Comparison of ENCODE assay signal across 18 cellular contexts in genomic region chr2:104703669-104704068, GRCh38.
DNase-seq lines count a peak whose midpoint lies in the region; ATAC-seq, FAIRE-seq and TF ChIP-seq lines count a peak whose summit lies in the region.
"Had no signal": no experiment of that assay in that cellular context is flagged by ENCODE, and none has a peak within 500 bp of the region (broad histone marks: within the 10 kb centered on the region; RNA-seq: fewer than 3 reads in every experiment).

No MANE protein-coding gene starts in this region.

- ATAC-seq in HG03432 (IDR thresholded peaks at IDR 0.05; ENCODE audit: unreplicated experiment) = no peak
- ATAC-seq: A549; activated CD8-positive, alpha-beta T cell treated with anti-CD3 and anti-CD28 coated beads for 36 hours; HepG2 had no signal

- dilution Hi-C loops in keratinocyte (cut with MboI; ENCODE audit: extremely low pct_ligation_motif_present, low sequenced_read_pairs) = no loop called here

- H3K27me3 ChIP-seq in keratinocyte (ENCODE audit: control insufficient read depth, extremely low read depth, insufficient read depth, low read length) (no peaks in the 10 kb centered on the region), SK-N-SH (ENCODE audit: insufficient read depth) (no peaks in the 10 kb centered on the region)

- H3K9me3 ChIP-seq in keratinocyte (ENCODE audit: control insufficient read depth, low read depth, low read length) = no peaks in the 10 kb centered on the region
- no peaks in the 10 kb centered on the region for H3K9me3 ChIP-seq in SK-N-SH
- H3K9me3 ChIP-seq: A549 had no signal

- TF ChIP-seq RAD21 in SK-N-SH (IDR thresholded peaks at IDR 0.05; ENCODE audit: low read length) = no peak

- H3K9me3 Mint-ChIP-seq in type B pancreatic cell = no peaks in the 10 kb centered on the region
- H3K9me3 Mint-ChIP-seq: activated CD8-positive, alpha-beta T cell treated with anti-CD3 and anti-CD28 coated beads for 36 hours had no signal

- CTCF ChIA-PET in SK-N-SH (lab: Yijun Ruan, JAX) = interaction anchor here (1.2 to 1.4 kb wide), 3 partner anchors 20 to 112 kb away, joined by 3 read pairs; no protein-coding TSS in a partner anchor

- TF ChIP-seq CTCF in keratinocyte (optimal IDR thresholded peaks at IDR 0.05 in 1 of 3, IDR thresholded peaks at IDR 0.05 in 1 of 3, conservative IDR thresholded peaks at IDR 0.05 in 1 of 3; ENCODE audit: extremely low read depth in 1 of 3, insufficient read depth in 2 of 3, low read length in 3 of 3) (no peak), type B pancreatic cell (conservative IDR thresholded peaks at IDR 0.05) (no peak), SK-N-SH (IDR thresholded peaks at IDR 0.05) (no peak)

- H4K20me1 ChIP-seq in keratinocyte (ENCODE audit: control insufficient read depth, extremely low read depth, insufficient read depth, low read length) = no peaks in the 10 kb centered on the region
- no peaks in the 10 kb centered on the region for H4K20me1 ChIP-seq in SK-N-SH (ENCODE audit: insufficient read depth)

- H3K27ac ChIP-seq in keratinocyte (ENCODE audit: control insufficient read depth, insufficient read depth, low read length) (peak overlapping the region; percentile 13), SK-N-SH (ENCODE audit: low read depth in 2 of 2, low read length in 1 of 2) (no peak overlapping the region; a peak in 1 of 4 replicates)
- H3K27ac ChIP-seq: A549, PC-9 had no signal

- H3K9me1 ChIP-seq in keratinocyte (ENCODE audit: control insufficient read depth, extremely low read depth, insufficient read depth, low read length) = no peaks in the 10 kb centered on the region

- H3K79me2 ChIP-seq in keratinocyte (ENCODE audit: control insufficient read depth, insufficient read depth, low read length) (no peaks in the 10 kb centered on the region), SK-N-SH (ENCODE audit: insufficient read depth) (no peaks in the 10 kb centered on the region)

- H3K9ac ChIP-seq in keratinocyte (ENCODE audit: control insufficient read depth, extremely low read depth, insufficient read depth, low read length) = no peak overlapping the region
- H3K9ac ChIP-seq in SK-N-SH = no peak overlapping the region

- WGBS in SK-N-SH (ENCODE audit: low lambda C conversion rate) = 36% methylated on average over 8 of the region's 8 CpGs

- H2AFZ ChIP-seq in keratinocyte (ENCODE audit: control insufficient read depth, low read length) (peak overlapping the region; percentile 98), SK-N-SH (ENCODE audit: low read depth) (no peak overlapping the region)
- H2AFZ ChIP-seq: PC-9 had no signal

- POLR2A ChIA-PET in SK-N-SH (lab: Yijun Ruan, JAX) = interaction anchor here (1.3 kb wide), 1 partner anchor 65 kb away, joined by 5 read pairs; no protein-coding TSS in a partner anchor

- no peak overlapping the region for H3K4me3 Mint-ChIP-seq in type B pancreatic cell
- H3K4me3 Mint-ChIP-seq: activated CD8-positive, alpha-beta T cell treated with anti-CD3 and anti-CD28 coated beads for 36 hours had no signal

- peak overlapping the region; percentile 16 for H3K27ac Mint-ChIP-seq in type B pancreatic cell
- H3K27ac Mint-ChIP-seq: activated CD8-positive, alpha-beta T cell treated with anti-CD3 and anti-CD28 coated beads for 36 hours had no signal

- no peaks in the 10 kb centered on the region for H3F3A ChIP-seq in SK-N-SH (replicated peaks; ENCODE audit: insufficient read depth)

- no peaks in the 10 kb centered on the region for H3K9me2 ChIP-seq in SK-N-SH

- H3K4me1 ChIP-seq in keratinocyte (ENCODE audit: control insufficient read depth, extremely low read depth, insufficient read depth, low read length) (peaks cover 12% of the 10 kb centered on the region), SK-N-SH (ENCODE audit: control insufficient read depth in 1 of 2, insufficient read depth in 2 of 2, low read depth in 1 of 2, low read length in 1 of 2) (peaks cover 0 to 21% of the 10 kb centered on the region in 2 experiments; a peak in 2 of 4 replicates)
- H3K4me1 ChIP-seq: A549 had no signal

- peak; percentile 62 for FAIRE-seq in keratinocyte (lab: Jason Lieb, UNC)
- FAIRE-seq: A549, HepG2 had no signal

- no peaks in the 10 kb centered on the region for H3K36me3 ChIP-seq in keratinocyte (ENCODE audit: control insufficient read depth in 2 of 2, extremely low read depth in 1 of 2, insufficient read depth in 2 of 2, low read length in 2 of 2)
- no peaks in the 10 kb centered on the region for H3K36me3 ChIP-seq in SK-N-SH (replicated peaks in 1 of 2; ENCODE audit: control insufficient read depth in 1 of 2, insufficient read depth in 2 of 2, low read length in 1 of 2)

- DNase-seq in NCI-H2171 treated with DMSO at 0.1 percent for 48 hours (lab: John Stamatoyannopoulos, UW) (peak; percentile 19), NCI-H2171 (lab: John Stamatoyannopoulos, UW) (no peak), astrocyte of the hippocampus (ENCODE audit: low read depth, low spot score) (peak; percentile 66), keratinocyte (ENCODE audit: low read depth, low spot score) (no peak), type B pancreatic cell (ENCODE audit: extremely low spot score, unreplicated experiment) (no peak), SK-N-SH (no peak)
- no peak for DNase-seq in activated CD4-positive, alpha-beta T cell treated with anti-CD3 and anti-CD28 coated beads for 48 hours
- DNase-seq: activated CD8-positive, alpha-beta T cell treated with anti-CD3 and anti-CD28 coated beads for 36 hours; erythroblast; HCEC 1CT; islet precursor cell; NCI-H2227 treated with DMSO at 0.1 percent for 48 hours; PC-9; stimulated activated naive CD4-positive, alpha-beta T cell treated with Interleukin-2 at 50 U/mL for 16 hours; SW 1271 had no signal

- TF ChIP-seq EP300 in SK-N-SH (IDR thresholded peaks at IDR 0.05; ENCODE audit: borderline replicate concordance in 1 of 2, low read depth in 1 of 2, low read length in 1 of 2) = no peak

- H3K36me3 Mint-ChIP-seq in type B pancreatic cell = no peaks in the 10 kb centered on the region

- H3K4me3 ChIP-seq in keratinocyte (ENCODE audit: control insufficient read depth in 2 of 3, extremely low read depth in 1 of 3, insufficient read depth in 2 of 3, low read depth in 1 of 3, low read length in 3 of 3) (peak overlapping the region in 2 of 3 experiments; percentile 2 to 35), SK-N-SH (ENCODE audit: low read depth in 2 of 2, low read length in 1 of 2) (no peak overlapping the region)
- H3K4me3 ChIP-seq: A549, PC-9 had no signal

- peaks cover 18% of the 10 kb centered on the region for H3K27me3 Mint-ChIP-seq in type B pancreatic cell
- H3K27me3 Mint-ChIP-seq: activated CD8-positive, alpha-beta T cell treated with anti-CD3 and anti-CD28 coated beads for 36 hours had no signal

- H3K4me1 Mint-ChIP-seq in type B pancreatic cell (ENCODE audit: unreplicated experiment) = peaks cover 24% of the 10 kb centered on the region

- peak overlapping the region; percentile 79 for H3K4me2 ChIP-seq in keratinocyte (ENCODE audit: control insufficient read depth, extremely low read depth, insufficient read depth, low read depth, low read length)
- H3K4me2 ChIP-seq in SK-N-SH = no peak overlapping the region
- H3K4me2 ChIP-seq: A549, PC-9 had no signal

TF ChIP-seq in SK-N-SH, 30 proteins besides CTCF, POLR2A, EP300 and RAD21 (continues in another document):
- TF ChIP-seq YY1 (IDR thresholded peaks at IDR 0.05; ENCODE audit: low read depth) = no peak
- no peak for TF ChIP-seq GATA2 (CRISPR knock-in tag; IDR thresholded peaks at IDR 0.05)
- TF ChIP-seq REST (IDR thresholded peaks at IDR 0.05; ENCODE audit: low read depth, low read length) = no peak
- no peak for TF ChIP-seq IRF3 (IDR thresholded peaks at IDR 0.05; ENCODE audit: low read depth, low read length)
- no peak for TF ChIP-seq USF1 (IDR thresholded peaks at IDR 0.05; ENCODE audit: borderline replicate concordance, low read depth)

Comparison
In these comparisons a context has a peak if more than half of its experiments do, and no peak if none do; other contexts are left out.
1. DNase-seq: peak in NCI-H2171 treated with DMSO at 0.1 percent for 48 hours (single experiment) and astrocyte of the hippocampus (single experiment); none in NCI-H2171 (single experiment), keratinocyte (single experiment), type B pancreatic cell (single experiment), activated CD4-positive, alpha-beta T cell treated with anti-CD3 and anti-CD28 coated beads for 48 hours (single experiment) and SK-N-SH (single experiment).
2. H3K4me3 ChIP-seq: peak in keratinocyte (2 of 3); none in SK-N-SH (0 of 2).